ENCODE assay signal across 8 cellular contexts in the genomic region with DNA sequence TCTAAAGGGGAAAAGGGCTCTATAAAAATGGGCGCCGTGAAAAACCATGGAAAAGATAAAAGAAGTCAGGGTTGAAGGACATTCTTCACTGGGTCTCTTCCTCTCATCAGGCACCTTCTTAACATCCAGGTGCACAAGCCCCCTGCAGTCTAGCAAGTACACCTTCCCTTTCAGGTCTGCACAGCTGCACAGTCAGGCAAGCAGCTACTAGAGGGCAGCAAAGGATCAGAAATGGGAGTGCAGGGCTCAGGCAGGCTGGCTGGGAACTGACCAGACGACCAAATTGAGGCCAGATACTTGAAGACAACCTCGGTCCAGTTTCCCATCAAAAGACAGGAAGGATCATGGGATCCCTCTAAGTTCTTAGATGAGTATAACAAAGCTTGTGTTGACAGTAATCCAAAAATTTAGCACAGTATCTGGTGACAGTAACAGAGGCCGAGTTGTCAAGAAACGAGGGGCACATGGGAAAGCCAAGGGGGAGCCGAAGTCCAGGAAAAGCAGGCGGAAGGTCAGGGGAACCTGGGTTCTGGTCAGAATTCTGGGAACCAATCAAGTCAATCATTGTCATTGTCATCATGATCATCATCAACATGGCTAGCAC. TPM values are rescaled to one million over a fixed set of nuclear protein-coding genes. Genes with fewer than 3 reads are reported as not detected.
DNase-seq lines count a peak whose midpoint lies in the region; ATAC-seq, FAIRE-seq and TF ChIP-seq lines count a peak whose summit lies in the region.

No MANE protein-coding gene starts in this region.

- H3K27me3 ChIP-seq in BE2C (no peaks in the 10 kb centered on the region), right atrium auricular region (no peaks in the 10 kb centered on the region), small intestine (ENCODE audit: control insufficient read depth in 2 of 2, insufficient read depth in 2 of 2, low read length in 2 of 2) (no peaks in the 10 kb centered on the region), sigmoid colon (no peaks in the 10 kb centered on the region)

- no peaks in the 10 kb centered on the region for H3K4me1 ChIP-seq in BE2C
- H3K4me1 ChIP-seq in right atrium auricular region, result peaks cover 0 to 7% of the 10 kb centered on the region in 2 donors
- H3K4me1 ChIP-seq in small intestine (ENCODE audit: control insufficient read depth in 2 of 2, insufficient read depth in 1 of 2, low read depth in 1 of 2, low read length in 1 of 2), result no peaks in the 10 kb centered on the region
- H3K4me1 ChIP-seq in sigmoid colon, result no peaks in the 10 kb centered on the region

- H3K27ac ChIP-seq in right atrium auricular region, result no peak overlapping the region
- H3K27ac ChIP-seq in small intestine (ENCODE audit: low read depth in 1 of 2, low read length in 1 of 2), result no peak overlapping the region
- H3K27ac ChIP-seq in sigmoid colon, result no peak overlapping the region

- no peaks in the 10 kb centered on the region for H3K27me3 Mint-ChIP-seq in activated naive CD4-positive, alpha-beta T cell treated with anti-CD3 and anti-CD28 coated beads for 36 hours (ENCODE audit: low read depth)

- WGBS in small intestine, 3 donors, result 52 to 58% (median 55%) methylated on average over 8 of the region's 8 CpGs
- 56 to 63% methylated on average over 8 of the region's 8 CpGs for WGBS in sigmoid colon, 2 donors

- intact Hi-C loops in activated naive CD4-positive, alpha-beta T cell treated with anti-CD3 and anti-CD28 coated beads for 36 hours (cut with micrococcal nuclease), result loop anchor here (1.0 kb wide), 1 partner anchor 172 kb away; no protein-coding TSS in a partner anchor
- intact Hi-C loops in sigmoid colon (cut with DNase I), result loop anchor here (1.0 kb wide), 1 partner anchor 172 kb away; no protein-coding TSS in a partner anchor

- H3K9me3 ChIP-seq in BE2C (no peaks in the 10 kb centered on the region), right atrium auricular region (no peaks in the 10 kb centered on the region), small intestine (ENCODE audit: control insufficient read depth, low read depth) (no peaks in the 10 kb centered on the region), sigmoid colon (no peaks in the 10 kb centered on the region)

- TF ChIP-seq CTCF in BE2C (IDR thresholded peaks at IDR 0.05; ENCODE audit: low read depth, low read length), result peak; percentile 47
- peak; percentile 13 to 69 for TF ChIP-seq CTCF in right atrium auricular region (IDR thresholded peaks at IDR 0.05)
- peak in 2 of 4 experiments; percentile 6 to 38 for TF ChIP-seq CTCF in sigmoid colon (IDR thresholded peaks at IDR 0.05)

- ATAC-seq in GM18867 (IDR thresholded peaks at IDR 0.05; ENCODE audit: unreplicated experiment) (peak; percentile 85), HG03378 (IDR thresholded peaks at IDR 0.05; ENCODE audit: unreplicated experiment) (peak; percentile 56)

- H3K27ac Mint-ChIP-seq in activated naive CD4-positive, alpha-beta T cell treated with anti-CD3 and anti-CD28 coated beads for 36 hours, result no peak overlapping the region

- H3K4me1 Mint-ChIP-seq in activated naive CD4-positive, alpha-beta T cell treated with anti-CD3 and anti-CD28 coated beads for 36 hours (ENCODE audit: low read depth), result peaks cover 2% of the 10 kb centered on the region

- H3K9me3 Mint-ChIP-seq in activated naive CD4-positive, alpha-beta T cell treated with anti-CD3 and anti-CD28 coated beads for 36 hours, result no peaks in the 10 kb centered on the region

- TF ChIP-seq POLR2A in sigmoid colon (IDR thresholded peaks at IDR 0.05), result no peak

- H3K4me3 ChIP-seq in BE2C (ENCODE audit: low read depth, low read length) (no peak overlapping the region), right atrium auricular region (no peak overlapping the region), small intestine (ENCODE audit: low read depth in 1 of 2, low read length in 2 of 2) (no peak overlapping the region), sigmoid colon (no peak overlapping the region)

- no peaks in the 10 kb centered on the region for H3K36me3 Mint-ChIP-seq in activated naive CD4-positive, alpha-beta T cell treated with anti-CD3 and anti-CD28 coated beads for 36 hours (ENCODE audit: low read depth)

- no peak for TF ChIP-seq EP300 in sigmoid colon (IDR thresholded peaks at IDR 0.05)

- H3K36me3 ChIP-seq in BE2C (no peaks in the 10 kb centered on the region), right atrium auricular region (no peaks in the 10 kb centered on the region), small intestine (ENCODE audit: control insufficient read depth in 2 of 2, insufficient read depth in 2 of 2, low read length in 2 of 2) (no peaks in the 10 kb centered on the region), sigmoid colon (no peaks in the 10 kb centered on the region)

- no peak for FAIRE-seq in small intestine (lab: Jason Lieb, UNC)

- CTCF ChIA-PET in activated naive CD4-positive, alpha-beta T cell treated with anti-CD3 and anti-CD28 coated beads for 36 hours (lab: Charles Lee), result interaction anchor here (0.6 to 1.6 kb wide), 4 partner anchors 172 to 1972 kb away, joined by 3 to 6 read pairs (median 4); no protein-coding TSS in a partner anchor

- peak; percentile 29 for DNase-seq in BE2C
- DNase-seq in NCI-H69 (lab: John Stamatoyannopoulos, UW), result peak; percentile 88
- DNase-seq in activated naive CD4-positive, alpha-beta T cell treated with anti-CD3 and anti-CD28 coated beads for 36 hours, result peak; percentile 50
- DNase-seq in right atrium auricular region (ENCODE audit: low spot score), result no peak
- peak; percentile 31 for DNase-seq in small intestine
- no peak for DNase-seq in sigmoid colon

- H3K4me3 Mint-ChIP-seq in activated naive CD4-positive, alpha-beta T cell treated with anti-CD3 and anti-CD28 coated beads for 36 hours, result no peak overlapping the region

RNA-seq across cellular contexts. Expression of a gene that starts 10.1 kb away (rescaled TPM):
- polyA plus RNA-seq in BE2C (2012; ENCODE audit: insufficient read depth, insufficient read length, low read depth), result 0.71 TPM
- 1 to 10 TPM; 1.2 to 2.2 TPM for total RNA-seq in activated naive CD4-positive, alpha-beta T cell treated with anti-CD3 and anti-CD28 coated beads for 36 hours
- total RNA-seq in right atrium auricular region, result 10 to 100 TPM in 1 of 2 donors, 1 to 10 TPM in 1; 5.3 to 12.6 TPM
- polyA plus RNA-seq in small intestine, result under 1 TPM; 0.54 to 0.95 (median 0.67) TPM
- total RNA-seq in sigmoid colon, result 10 to 100 TPM in 2 of 4 donors, 1 to 10 TPM in 2; 6.3 to 14.0 (median 11.0) TPM
- polyA plus RNA-seq in sigmoid colon, result 1 to 10 TPM in 1 of 3 donors, under 1 TPM in 2; 0.46 to 2.4 (median 0.98) TPM

Comparison
In these comparisons a context has a peak if more than half of its experiments do, and no peak if none do; other contexts are left out.
1. DNase-seq: peak in BE2C (single experiment), NCI-H69 (single experiment), activated naive CD4-positive, alpha-beta T cell treated with anti-CD3 and anti-CD28 coated beads for 36 hours (single experiment) and small intestine (single experiment); none in right atrium auricular region (single experiment) and sigmoid colon (single experiment).